In genomic region chr5:69166686-69167487, GRCh38 we compare ENCODE assay signal across 8 cellular contexts. TPM values are rescaled to one million over a fixed set of nuclear protein-coding genes. Genes with fewer than 3 reads are reported as not detected.
DNase-seq lines count a peak whose midpoint lies in the region; ATAC-seq and TF ChIP-seq lines count a peak whose summit lies in the region.

Gene CCNB1 (plus strand): TSS chr5:69167150. CDS start chr5:69167263, 113 bp downstream.

- no peaks in the 10 kb centered on the region for H3K36me3 ChIP-seq in mucosa of descending colon (ENCODE audit: low read depth)

- 0 out of 2 replicates have a peak, but pooled peaks have one; percentile 2 for TF ChIP-seq RAD21 in Ishikawa (IDR thresholded peaks at IDR 0.05; ENCODE audit: low read depth)

- DNase-seq in DMS153 treated with DMSO at 0.1 percent for 48 hours (lab: John Stamatoyannopoulos, UW; ENCODE audit: unreplicated experiment): peak; percentile 87
- DNase-seq in OCI-M2 (lab: John Stamatoyannopoulos, UW; ENCODE audit: unreplicated experiment): peak; percentile 80
- peak; percentile 97 for DNase-seq in activated T-cell treated with anti-CD3 and anti-CD28 coated beads for 24 hours (ENCODE audit: low read depth)
- peak; percentile 99 for DNase-seq in epithelial cell of esophagus (ENCODE audit: low read depth)
- DNase-seq in mucosa of descending colon: peak; percentile 98 to 99 (median 98)
- DNase-seq in stimulated activated CD8-positive, alpha-beta memory T cell treated with anti-CD3 and anti-CD28 coated beads, Interleukin-4, amount 100 ng/mL, for 1 hour (ENCODE audit: low read depth in 2 of 2, low spot score in 1 of 2): peak; percentile 87 to 97

- peak; percentile 43; the same call in 1 of the 2 replicates for TF ChIP-seq EP300 in Ishikawa (IDR thresholded peaks at IDR 0.05; ENCODE audit: borderline replicate concordance)

- no peaks in the 10 kb centered on the region for H3K9me3 ChIP-seq in mucosa of descending colon

- TF ChIP-seq CTCF in epithelial cell of esophagus (IDR thresholded peaks at IDR 0.05; ENCODE audit: insufficient read depth, low read depth, low read length, missing control alignments) (no peak), mucosa of descending colon (IDR thresholded peaks at IDR 0.05) (no peak)

- ATAC-seq in GM21619 (IDR thresholded peaks at IDR 0.05; ENCODE audit: unreplicated experiment) (peak; percentile 99), mucosa of descending colon (peak; percentile 100)

- peaks cover 16% of the 10 kb centered on the region for H3K4me1 ChIP-seq in mucosa of descending colon (ENCODE audit: low read depth)

- intact Hi-C loops in mucosa of descending colon (cut with DNase I, micrococcal nuclease): no loop called here

- H3K4me3 ChIP-seq in epithelial cell of esophagus (ENCODE audit: low read length) (peak within 1 kb of the TSS; percentile 91), mucosa of descending colon (peak within 1 kb of the TSS; percentile 37)

TF ChIP-seq in Ishikawa, 13 proteins besides CTCF, POLR2A, EP300 and RAD21:
- TF ChIP-seq CREB1 (IDR thresholded peaks at IDR 0.05; ENCODE audit: low read depth): peak; percentile 46; the same call in 1 of the 2 replicates
- TF ChIP-seq TEAD4 (IDR thresholded peaks at IDR 0.05): peak; percentile 46
- peak; percentile 91 for TF ChIP-seq MAX (IDR thresholded peaks at IDR 0.05)
- TF ChIP-seq USF1 (IDR thresholded peaks at IDR 0.05): peak; percentile 94
- TF ChIP-seq, protein P1, sequence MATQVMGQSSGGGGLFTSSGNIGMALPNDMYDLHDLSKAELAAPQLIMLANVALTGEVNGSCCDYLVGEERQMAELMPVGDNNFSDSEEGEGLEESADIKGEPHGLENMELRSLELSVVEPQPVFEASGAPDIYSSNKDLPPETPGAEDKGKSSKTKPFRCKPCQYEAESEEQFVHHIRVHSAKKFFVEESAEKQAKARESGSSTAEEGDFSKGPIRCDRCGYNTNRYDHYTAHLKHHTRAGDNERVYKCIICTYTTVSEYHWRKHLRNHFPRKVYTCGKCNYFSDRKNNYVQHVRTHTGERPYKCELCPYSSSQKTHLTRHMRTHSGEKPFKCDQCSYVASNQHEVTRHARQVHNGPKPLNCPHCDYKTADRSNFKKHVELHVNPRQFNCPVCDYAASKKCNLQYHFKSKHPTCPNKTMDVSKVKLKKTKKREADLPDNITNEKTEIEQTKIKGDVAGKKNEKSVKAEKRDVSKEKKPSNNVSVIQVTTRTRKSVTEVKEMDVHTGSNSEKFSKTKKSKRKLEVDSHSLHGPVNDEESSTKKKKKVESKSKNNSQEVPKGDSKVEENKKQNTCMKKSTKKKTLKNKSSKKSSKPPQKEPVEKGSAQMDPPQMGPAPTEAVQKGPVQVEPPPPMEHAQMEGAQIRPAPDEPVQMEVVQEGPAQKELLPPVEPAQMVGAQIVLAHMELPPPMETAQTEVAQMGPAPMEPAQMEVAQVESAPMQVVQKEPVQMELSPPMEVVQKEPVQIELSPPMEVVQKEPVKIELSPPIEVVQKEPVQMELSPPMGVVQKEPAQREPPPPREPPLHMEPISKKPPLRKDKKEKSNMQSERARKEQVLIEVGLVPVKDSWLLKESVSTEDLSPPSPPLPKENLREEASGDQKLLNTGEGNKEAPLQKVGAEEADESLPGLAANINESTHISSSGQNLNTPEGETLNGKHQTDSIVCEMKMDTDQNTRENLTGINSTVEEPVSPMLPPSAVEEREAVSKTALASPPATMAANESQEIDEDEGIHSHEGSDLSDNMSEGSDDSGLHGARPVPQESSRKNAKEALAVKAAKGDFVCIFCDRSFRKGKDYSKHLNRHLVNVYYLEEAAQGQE (IDR thresholded peaks at IDR 0.05; ENCODE audit: low read depth): no peak
- no peak; the same call in 1 of the 2 replicates for TF ChIP-seq YY1 (IDR thresholded peaks at IDR 0.05; ENCODE audit: low read depth)
- TF ChIP-seq TCF12 (IDR thresholded peaks at IDR 0.05; ENCODE audit: low read depth): peak; percentile 60
- TF ChIP-seq FOXM1 (IDR thresholded peaks at IDR 0.05; ENCODE audit: borderline replicate concordance, low read depth): peak; percentile 100
- no peak for TF ChIP-seq CEBPB (IDR thresholded peaks at IDR 0.05)
- peak; percentile 85 for TF ChIP-seq TAF1 (IDR thresholded peaks at IDR 0.05; ENCODE audit: low read depth)

RNA-seq across cellular contexts. Expression of gene CCNB1, which starts in this region (rescaled TPM):
- total RNA-seq in mucosa of descending colon: 10 to 100 TPM in 2 of 3 donors, 1 to 10 TPM in 1; 9.5 to 54.7 (median 10.7) TPM

Comparison
In these comparisons a context has a peak if more than half of its experiments do, and no peak if none do; other contexts are left out.
1. Peak in every context shown above with its lines: DNase-seq, ATAC-seq and H3K4me3 ChIP-seq.